Comparison of ENCODE assay signal across 1 cellular context in genomic region chr11:64916040-64916847, GRCh38.
TF ChIP-seq lines count a peak whose summit lies in the region.

No MANE protein-coding gene starts in this region.

TF ChIP-seq in GM12878, 131 proteins besides CTCF, POLR2A, EP300 and RAD21 (continued from another document and continues in another):
- peak; percentile 15 for TF ChIP-seq MLLT1 (IDR thresholded peaks at IDR 0.05)
- no peak for TF ChIP-seq HCFC1 (IDR thresholded peaks at IDR 0.05; ENCODE audit: low read length)
- no peak for TF ChIP-seq IRF5 (IDR thresholded peaks at IDR 0.05; ENCODE audit: borderline replicate concordance)
- TF ChIP-seq NFIC (IDR thresholded peaks at IDR 0.05; ENCODE audit: low read depth, low read length), result no peak
- no peak for TF ChIP-seq CEBPB (IDR thresholded peaks at IDR 0.05; ENCODE audit: borderline replicate concordance in 1 of 2, low read depth in 2 of 2, low read length in 2 of 2)
- TF ChIP-seq USF1 (IDR thresholded peaks at IDR 0.05; ENCODE audit: borderline replicate concordance, extremely low read length, insufficient read depth, low read depth, low read length), result no peak
- TF ChIP-seq TAF1 (IDR thresholded peaks at IDR 0.05; ENCODE audit: borderline replicate concordance, low read depth, low read length), result no peak
- no peak for TF ChIP-seq YY1 (IDR thresholded peaks at IDR 0.05; ENCODE audit: low read depth, low read length)
- TF ChIP-seq STAT1 (conservative IDR thresholded peaks at IDR 0.05), result no peak
- TF ChIP-seq BRCA1 (IDR thresholded peaks at IDR 0.05; ENCODE audit: low read depth, low read length), result no peak
- TF ChIP-seq NR2C2 (IDR thresholded peaks at IDR 0.05; ENCODE audit: borderline replicate concordance, control insufficient read depth, insufficient read length, low read depth), result no peak
- TF ChIP-seq NR2F1 (conservative IDR thresholded peaks at IDR 0.05), result peak; percentile 97
- peak; percentile 17 for TF ChIP-seq MEF2B (IDR thresholded peaks at IDR 0.05; ENCODE audit: partially characterized antibody, poor library complexity, severe bottlenecking)
- no peak for TF ChIP-seq SRF (IDR thresholded peaks at IDR 0.05; ENCODE audit: low read depth in 2 of 2, low read length in 2 of 2)
- no peak for TF ChIP-seq CBX5 (IDR thresholded peaks at IDR 0.05; ENCODE audit: low read depth)
- no peak for TF ChIP-seq SMARCA5 (IDR thresholded peaks at IDR 0.05)
- no peak for TF ChIP-seq JUNB (IDR thresholded peaks at IDR 0.05)
- no peak for TF ChIP-seq EGR1 (IDR thresholded peaks at IDR 0.05; ENCODE audit: borderline replicate concordance in 1 of 2, low read depth in 2 of 2, low read length in 2 of 2)
- no peak for TF ChIP-seq ZNF384 (IDR thresholded peaks at IDR 0.05; ENCODE audit: borderline replicate concordance, low read depth, low read length)
- no peak for TF ChIP-seq MTA3 (IDR thresholded peaks at IDR 0.05; ENCODE audit: borderline replicate concordance, low read length)
- TF ChIP-seq SMAD1 (IDR thresholded peaks at IDR 0.05; ENCODE audit: low read depth, partially characterized antibody), result no peak
- TF ChIP-seq POU2F2 (IDR thresholded peaks at IDR 0.05; ENCODE audit: borderline replicate concordance, low read depth, low read length), result peak; percentile 47; the same call in 1 of the 3 replicates
- TF ChIP-seq MEF2A (IDR thresholded peaks at IDR 0.05; ENCODE audit: insufficient read depth, low read depth, low read length), result no peak
- TF ChIP-seq STAT3 (IDR thresholded peaks at IDR 0.05; ENCODE audit: low read depth, low read length), result no peak
- no peak for TF ChIP-seq SREBF2 (IDR thresholded peaks at IDR 0.05; ENCODE audit: low read length)
- no peak for TF ChIP-seq PBX3 (IDR thresholded peaks at IDR 0.05; ENCODE audit: insufficient replicate concordance, low read depth, low read length)
- no peak for TF ChIP-seq BCLAF1 (IDR thresholded peaks at IDR 0.05)
- 0 out of 2 replicates have a peak, but pooled peaks have one; percentile 22 for TF ChIP-seq NBN (IDR thresholded peaks at IDR 0.05)
- TF ChIP-seq MTA2 (IDR thresholded peaks at IDR 0.05; ENCODE audit: low read depth), result no peak
- no peak for TF ChIP-seq SUPT20H (IDR thresholded peaks at IDR 0.05; ENCODE audit: borderline replicate concordance, control insufficient read depth, low read depth, low read length)
- no peak for TF ChIP-seq USF2 (IDR thresholded peaks at IDR 0.05; ENCODE audit: borderline replicate concordance, low read depth, low read length)
- TF ChIP-seq WRNIP1 (IDR thresholded peaks at IDR 0.05; ENCODE audit: borderline replicate concordance, low read depth, low read length), result no peak
- no peak for TF ChIP-seq CHD1 (IDR thresholded peaks at IDR 0.05; ENCODE audit: low read depth, low read length)
- TF ChIP-seq ZNF217 (IDR thresholded peaks at IDR 0.05), result no peak
- TF ChIP-seq ZBED1 (IDR thresholded peaks at IDR 0.05; ENCODE audit: borderline replicate concordance), result no peak
- no peak for TF ChIP-seq BCL11A (IDR thresholded peaks at IDR 0.05; ENCODE audit: low read depth, low read length)
- no peak for TF ChIP-seq PML (IDR thresholded peaks at IDR 0.05; ENCODE audit: low read length)
- TF ChIP-seq LARP7 (IDR thresholded peaks at IDR 0.05), result no peak
- no peak for TF ChIP-seq REST (IDR thresholded peaks at IDR 0.05; ENCODE audit: low read depth, low read length)
- peak; percentile 53; the same call in 1 of the 2 replicates for TF ChIP-seq MXI1 (IDR thresholded peaks at IDR 0.05; ENCODE audit: low read depth, low read length)
- no peak for TF ChIP-seq BCL3 (IDR thresholded peaks at IDR 0.05; ENCODE audit: borderline replicate concordance, insufficient read depth, low read depth, low read length, poor library complexity, severe bottlenecking)
- TF ChIP-seq KLF5 (IDR thresholded peaks at IDR 0.05; ENCODE audit: partially characterized antibody), result no peak
- TF ChIP-seq PAX5 (IDR thresholded peaks at IDR 0.05; ENCODE audit: borderline replicate concordance, low read depth, low read length), result no peak
- TF ChIP-seq EZH2 (IDR thresholded peaks at IDR 0.05; ENCODE audit: borderline replicate concordance, control insufficient read depth, low read depth, low read length), result no peak
- no peak for TF ChIP-seq CHD4 (IDR thresholded peaks at IDR 0.05)
- TF ChIP-seq TCF12 (IDR thresholded peaks at IDR 0.05; ENCODE audit: low read depth, low read length), result no peak
- TF ChIP-seq ZBTB33 (IDR thresholded peaks at IDR 0.05), result no peak
- no peak for TF ChIP-seq SIX5 (IDR thresholded peaks at IDR 0.05; ENCODE audit: low read depth, low read length, severe bottlenecking)
- TF ChIP-seq MAX (IDR thresholded peaks at IDR 0.05; ENCODE audit: low read depth, low read length), result peak; percentile 69; the same call in 1 of the 2 replicates
- TF ChIP-seq FOS (IDR thresholded peaks at IDR 0.05; ENCODE audit: borderline replicate concordance, extremely low read depth, insufficient read length), result no peak
- no peak for TF ChIP-seq ZSCAN29 (IDR thresholded peaks at IDR 0.05)
